10 cellular contexts compared by ENCODE assay signal in genomic region chr3:45043715-45044299, GRCh38. TPM values are rescaled to one million over a fixed set of nuclear protein-coding genes. Genes with fewer than 3 reads are reported as not detected.
DNase-seq lines count a peak whose midpoint lies in the region; ATAC-seq, FAIRE-seq and TF ChIP-seq lines count a peak whose summit lies in the region.
"Had no signal": no experiment of that assay in that cellular context is flagged by ENCODE, and none has a peak within 500 bp of the region (broad histone marks: within the 10 kb centered on the region; RNA-seq: fewer than 3 reads in every experiment).

No MANE protein-coding gene starts in this region.

- no peaks in the 10 kb centered on the region for H3F3A ChIP-seq in PC-3 (ENCODE audit: low read length, unreplicated experiment)

- peak; percentile 27; the same call in 1 of the 2 replicates for ATAC-seq in PC-3
- no peak for ATAC-seq in HG02588 (IDR thresholded peaks at IDR 0.05; ENCODE audit: unreplicated experiment)
- ATAC-seq in GM18519 (IDR thresholded peaks at IDR 0.05; ENCODE audit: low FRiP score, unreplicated experiment): no peak

- H3K27me3 ChIP-seq in PC-3 (ENCODE audit: low read length): no peaks in the 10 kb centered on the region
- H3K27me3 ChIP-seq in H1 (replicated peaks in 1 of 4; ENCODE audit: control insufficient read depth in 3 of 4, extremely low read depth in 1 of 4, insufficient read depth in 3 of 4, low read length in 3 of 4): no peaks in the 10 kb centered on the region; a peak in 3 of 7 replicates
- H3K27me3 ChIP-seq in vagina: no peaks in the 10 kb centered on the region

- H3K4me2 ChIP-seq in PC-3 (ENCODE audit: low read length): peak overlapping the region; percentile 45
- no peak overlapping the region for H3K4me2 ChIP-seq in H1 (ENCODE audit: insufficient read depth in 1 of 2, low read depth in 2 of 2, low read length in 2 of 2)

- H2BK20ac ChIP-seq in H1 (ENCODE audit: low read length): no peak overlapping the region

- peaks cover 31% of the 10 kb centered on the region for H3K4me1 ChIP-seq in PC-3 (ENCODE audit: insufficient read depth, low read length)
- H3K4me1 ChIP-seq in H1 (replicated peaks in 1 of 4; ENCODE audit: control insufficient read depth in 3 of 4, insufficient read depth in 4 of 4, low read length in 3 of 4): no peaks in the 10 kb centered on the region
- peaks cover 6% of the 10 kb centered on the region for H3K4me1 ChIP-seq in vagina

- H4K91ac ChIP-seq in H1 (replicated peaks; ENCODE audit: insufficient read length, low read length): no peak overlapping the region

- H4K20me1 ChIP-seq in PC-3 (ENCODE audit: low read length): no peaks in the 10 kb centered on the region
- no peaks in the 10 kb centered on the region for H4K20me1 ChIP-seq in H1 (replicated peaks in 1 of 2; ENCODE audit: control insufficient read depth in 1 of 2, insufficient read depth in 2 of 2, low read length in 2 of 2)

- H2BK15ac ChIP-seq in H1 (ENCODE audit: low read length): no peak overlapping the region

- no peak overlapping the region for H2AK5ac ChIP-seq in H1 (ENCODE audit: low read depth, low read length)

- POLR2A ChIA-PET in PC-3 (lab: Charles Lee; ENCODE audit: unreplicated experiment) (interaction anchor here (0.6 kb wide), 1 partner anchor 80 kb away, joined by 3 read pairs; no protein-coding TSS in a partner anchor), H1 (lab: Charles Lee; ENCODE audit: partially characterized antibody) (no interaction called here)

- H3K79me1 ChIP-seq in H1 (ENCODE audit: low read depth, low read length): no peaks in the 10 kb centered on the region

- BruUV-seq in PC-3 (replicated peaks; lab: Mats Ljungman, UMichigan): no TSS peak

- FAIRE-seq in H1 (lab: Jason Lieb, UNC): no peak
- FAIRE-seq: TTC549 had no signal

- TF ChIP-seq CTCF in PC-3 (conservative IDR thresholded peaks at IDR 0.05; ENCODE audit: low read depth, low read length) (peak; percentile 48), H1 (IDR thresholded peaks at IDR 0.05; ENCODE audit: control extremely low read depth in 1 of 3, insufficient read depth in 1 of 3, low read depth in 1 of 3, low read length in 3 of 3) (no peak), osteocyte (IDR thresholded peaks at IDR 0.05) (peak; percentile 55), vagina (IDR thresholded peaks at IDR 0.05) (peak in 1 of 3 experiments; percentile 33)

- no peaks in the 10 kb centered on the region for H3K9me2 ChIP-seq in PC-3 (replicated peaks; ENCODE audit: low read length)

- H3K56ac ChIP-seq in H1 (replicated peaks; ENCODE audit: insufficient read length, low read depth, low read length): no peak overlapping the region

- no peak overlapping the region for H2BK12ac ChIP-seq in H1 (ENCODE audit: low read depth, low read length)

- H3K23ac ChIP-seq in H1 (ENCODE audit: insufficient read length): no peak overlapping the region

- DNase-seq in EH (ENCODE audit: low read depth) (peak; percentile 92), PC-3 (peak; percentile 78), H1 (ENCODE audit: low read depth in 1 of 2, low spot score in 2 of 2) (no peak), osteocyte (ENCODE audit: extremely low spot score, unreplicated experiment) (no peak), vagina (ENCODE audit: extremely low spot score in 2 of 2) (no peak)
- DNase-seq in activated naive CD4-positive, alpha-beta T cell treated with anti-CD3 and anti-CD28 coated beads for 36 hours: no peak
- DNase-seq: activated naive CD4-positive, alpha-beta T cell treated with anti-CD3 and anti-CD28 coated beads, Interleukin-2, amount 50 U/mL, for 16 hours had no signal

- no peaks in the 10 kb centered on the region; the same call in 1 of the 2 replicates for H3K23me2 ChIP-seq in H1 (ENCODE audit: low read depth, low read length)

- H3K9me3 ChIP-seq in PC-3 (ENCODE audit: low read length) (no peaks in the 10 kb centered on the region), H1 (ENCODE audit: insufficient read depth in 2 of 2, low read depth in 1 of 2, low read length in 1 of 2) (no peaks in the 10 kb centered on the region), vagina (no peaks in the 10 kb centered on the region)

- H2BK5ac ChIP-seq in H1 (ENCODE audit: low read depth, low read length): no peak overlapping the region

- CTCF ChIA-PET in PC-3 (lab: Charles Lee): interaction anchor here (0.9 to 1.2 kb wide), 2 partner anchors 48 to 612 kb away, joined by 4 to 6 read pairs; no protein-coding TSS in a partner anchor
- CTCF ChIA-PET in H1 (lab: Charles Lee; ENCODE audit: partially characterized antibody): interaction anchor here (0.6 to 13.7 kb wide), 13 partner anchors 8 to 621 kb away, joined by 3 to 263 read pairs (median 3); partner anchors contain the start of gene TMEM158
- CTCF ChIA-PET in activated naive CD4-positive, alpha-beta T cell treated with anti-CD3 and anti-CD28 coated beads for 36 hours (lab: Charles Lee): interaction anchor here (1.1 to 15.7 kb wide), 3 partner anchors 7 to 164 kb away, joined by 3 to 299 read pairs (median 6); no protein-coding TSS in a partner anchor

- H3K79me2 ChIP-seq in PC-3 (ENCODE audit: low read length) (no peaks in the 10 kb centered on the region), H1 (ENCODE audit: control insufficient read depth in 1 of 2, insufficient read depth in 2 of 2, low read length in 2 of 2) (no peaks in the 10 kb centered on the region)

- H3K4me3 Mint-ChIP-seq in osteocyte (ENCODE audit: unreplicated experiment): no peak overlapping the region
- H3K4me3 Mint-ChIP-seq in activated naive CD4-positive, alpha-beta T cell treated with anti-CD3 and anti-CD28 coated beads for 36 hours: no peak overlapping the region

- H3K9ac ChIP-seq in PC-3 (ENCODE audit: low read length) (no peak overlapping the region), H1 (replicated peaks in 1 of 4; ENCODE audit: extremely low read depth in 1 of 4, low read depth in 3 of 4, low read length in 3 of 4) (no peak overlapping the region)

- H3K14ac ChIP-seq in H1 (ENCODE audit: insufficient read length): no peak overlapping the region

- H3K4me3 ChIP-seq in PC-3 (ENCODE audit: low read length): no peak overlapping the region
- H3K4me3 ChIP-seq in H1 (ENCODE audit: extremely low read depth in 1 of 4, insufficient read depth in 2 of 4, low read depth in 3 of 4, low read length in 4 of 4): no peak overlapping the region
- no peak overlapping the region for H3K4me3 ChIP-seq in vagina

- no peak overlapping the region for H4K8ac ChIP-seq in H1 (ENCODE audit: extremely low read depth, insufficient read depth, low read length)

- H3K36me3 ChIP-seq in PC-3 (ENCODE audit: low read depth, low read length) (no peaks in the 10 kb centered on the region), H1 (ENCODE audit: control insufficient read depth in 2 of 4, insufficient read depth in 4 of 4, low read length in 3 of 4) (no peaks in the 10 kb centered on the region), vagina (no peaks in the 10 kb centered on the region)

- H3K18ac ChIP-seq in H1 (ENCODE audit: extremely low read depth, low read length): no peak overlapping the region

- no peak overlapping the region for H4K5ac ChIP-seq in H1 (ENCODE audit: insufficient read length, low read depth, low read length)

- H3K9me3 Mint-ChIP-seq in osteocyte (ENCODE audit: unreplicated experiment): no peaks in the 10 kb centered on the region
- H3K9me3 Mint-ChIP-seq in activated naive CD4-positive, alpha-beta T cell treated with anti-CD3 and anti-CD28 coated beads for 36 hours: no peaks in the 10 kb centered on the region

- H3K27me3 Mint-ChIP-seq in osteocyte (ENCODE audit: unreplicated experiment): peaks cover under 1% of the 10 kb centered on the region
- H3K27me3 Mint-ChIP-seq in activated naive CD4-positive, alpha-beta T cell treated with anti-CD3 and anti-CD28 coated beads for 36 hours (ENCODE audit: low read depth): peaks cover 6% of the 10 kb centered on the region

- intact Hi-C loops in PC-3 (cut with micrococcal nuclease): loop anchor here (5.0 to 10.0 kb wide), 3 partner anchors 33 to 621 kb away; partner anchors contain the start of gene CDCP1
- intact Hi-C loops in vagina (cut with DNase I): loop anchor here (5.0 kb wide), 2 partner anchors 163 to 463 kb away; no protein-coding TSS in a partner anchor
- intact Hi-C loops in activated naive CD4-positive, alpha-beta T cell treated with anti-CD3 and anti-CD28 coated beads for 36 hours (cut with micrococcal nuclease): loop anchor here (5.0 kb wide), 2 partner anchors 68 to 288 kb away; no protein-coding TSS in a partner anchor

- H2AFZ ChIP-seq in PC-3 (ENCODE audit: low read length) (peak overlapping the region; percentile 44; the same call in 1 of the 2 replicates), H1 (ENCODE audit: low read length) (no peak overlapping the region)

- peaks cover 23% of the 10 kb centered on the region for H3K4me1 Mint-ChIP-seq in osteocyte (ENCODE audit: unreplicated experiment)
- peaks cover 20% of the 10 kb centered on the region for H3K4me1 Mint-ChIP-seq in activated naive CD4-positive, alpha-beta T cell treated with anti-CD3 and anti-CD28 coated beads for 36 hours (ENCODE audit: low read depth)

- peak overlapping the region; percentile 70 for H3K27ac Mint-ChIP-seq in osteocyte (ENCODE audit: unreplicated experiment)
- H3K27ac Mint-ChIP-seq in activated naive CD4-positive, alpha-beta T cell treated with anti-CD3 and anti-CD28 coated beads for 36 hours: no peak overlapping the region

- peak overlapping the region; percentile 54 for H3K27ac ChIP-seq in PC-3 (ENCODE audit: low read length)
- no peak overlapping the region for H3K27ac ChIP-seq in H1 (ENCODE audit: low read depth, low read length)
- H3K27ac ChIP-seq in vagina: no peak overlapping the region

- 83% methylated on average over 2 of the region's 2 CpGs; no CpG with 5 or more reads in 1 of the 2 experiments for WGBS in H1 (ENCODE audit: extremely low coverage in 1 of 2, insufficient coverage in 1 of 2, insufficient read length in 1 of 2, insufficient replicate concordance in 2 of 2, low coverage in 1 of 2, low lambda C conversion rate in 2 of 2, missing lambda C conversion rate in 1 of 2), 2 experiments

- no peak overlapping the region for H3K4ac ChIP-seq in H1 (replicated peaks; ENCODE audit: insufficient read length, low read depth, low read length)

- TF ChIP-seq POLR2A in H1 (IDR thresholded peaks at IDR 0.05; ENCODE audit: control extremely low read depth in 1 of 2, low read depth in 2 of 2, low read length in 2 of 2) (no peak), vagina (IDR thresholded peaks at IDR 0.05) (no peak)

- no peak for TF ChIP-seq EP300 in H1 (IDR thresholded peaks at IDR 0.05; ENCODE audit: borderline replicate concordance in 1 of 2, low read depth in 2 of 2, low read length in 2 of 2)

- H2BK120ac ChIP-seq in H1 (replicated peaks; ENCODE audit: low read depth, low read length): no peak overlapping the region

- no peak for TF ChIP-seq RAD21 in H1 (IDR thresholded peaks at IDR 0.05 in 1 of 2, conservative IDR thresholded peaks at IDR 0.05 in 1 of 2; ENCODE audit: low read depth in 2 of 2, low read length in 2 of 2)

- H3K36me3 Mint-ChIP-seq in osteocyte (ENCODE audit: unreplicated experiment): no peaks in the 10 kb centered on the region
- H3K36me3 Mint-ChIP-seq in activated naive CD4-positive, alpha-beta T cell treated with anti-CD3 and anti-CD28 coated beads for 36 hours (ENCODE audit: low read depth): no peaks in the 10 kb centered on the region

RNA-seq across cellular contexts. Expression of gene CLEC3B, which starts 17.7 kb away (rescaled TPM):
- total RNA-seq in PC-3 (2014; rRNA removed) (1.8 TPM in 1 of 2 replicates, not detected in the other), osteocyte (166 and 181 TPM in 2 replicates), vagina (41.7 TPM)
- total RNA-seq in H1 (2021; fragmentation: NEBNext Ultra II Directional; extraction: Animal tissue kit (Norgen Biotek cat#: 25700)): not detected in 2 replicates
- polyA plus RNA-seq in H1 (2011; rRNA removed): 0.20 and 0.32 TPM in 2 replicates
- polyA plus RNA-seq in H1 (2011; cell fraction: cytosol; rRNA removed): 0.22 TPM
- polyA plus RNA-seq in H1 (2011; cell fraction: nucleus; rRNA removed): 0.56 TPM
- 0.45 TPM in 1 of 4 replicates, not detected in the others for polyA plus RNA-seq in H1 (2012, experiment 1 of 2)
- not detected for polyA plus RNA-seq in H1 (2012, experiment 2 of 2)
- polyA plus RNA-seq in H1 (2013, experiment 1 of 2): 0.12 TPM
- 0.09 TPM for polyA plus RNA-seq in H1 (2013, experiment 2 of 2)
- not detected in 2 replicates for polyA minus RNA-seq in H1 (2011; rRNA and poly(A)+ RNA removed)
- not detected for polyA minus RNA-seq in H1 (2011; cell fraction: cytosol; rRNA and poly(A)+ RNA removed)
- polyA minus RNA-seq in H1 (2011; cell fraction: nucleus; rRNA and poly(A)+ RNA removed): 0.70 TPM
- total RNA-seq in activated naive CD4-positive, alpha-beta T cell treated with anti-CD3 and anti-CD28 coated beads for 36 hours: not detected

Comparison
In these comparisons a context has a peak if more than half of its experiments do, and no peak if none do; other contexts are left out.
1. DNase-seq: peak in EH (single experiment) and PC-3 (single experiment); none in H1 (0 of 2), osteocyte (single experiment), vagina (0 of 2) and activated naive CD4-positive, alpha-beta T cell treated with anti-CD3 and anti-CD28 coated beads for 36 hours (single experiment).
2. CTCF ChIP-seq: peak in PC-3 (single experiment) and osteocyte (single experiment); none in H1 (0 of 3).
3. RNA of gene CLEC3B, which starts 17.7 kb away (total RNA-seq): 166 to 181 TPM in osteocyte and 41.7 TPM in vagina (single experiment); 1.8 TPM in PC-3, not detected in activated naive CD4-positive, alpha-beta T cell treated with anti-CD3 and anti-CD28 coated beads for 36 hours and not detected in H1; every median in the first group is over 10 times any median in the second.